In genomic region chr1:31263408-31263807, GRCh38 we compare ENCODE assay signal across 24 cellular contexts. TPM values are rescaled to one million over a fixed set of nuclear protein-coding genes. Genes with fewer than 3 reads are reported as not detected.
"Had no signal": no experiment of that assay in that cellular context is flagged by ENCODE, and none has a peak within 500 bp of the region (broad histone marks: within the 10 kb centered on the region; RNA-seq: fewer than 3 reads in every experiment).

No MANE protein-coding gene starts in this region.

- H3K27me3 Mint-ChIP-seq: activated naive CD4-positive, alpha-beta T cell treated with anti-CD3 and anti-CD28 coated beads, Interleukin-2, amount 10 ng/mL, durations not matched to agents 7 days and 5 days; activated naive CD8-positive, alpha-beta T cell treated with anti-CD3 and anti-CD28 coated beads, Interleukin-2, amount 10 ng/mL, durations not matched to agents 7 days and 5 days; activated T-cell treated with anti-CD3 and anti-CD28 coated beads, Interleukin-2, amount 50 U/mL, for 24 hours had no signal

- H3K4me1 ChIP-seq: testis had no signal

- H3K27me3 ChIP-seq: ascending aorta, brain microvascular endothelial cell, esophagus muscularis mucosa, right atrium auricular region, testis, transverse colon had no signal

- H3K9me3 ChIP-seq: ascending aorta, esophagus muscularis mucosa, left ventricle myocardium inferior, psoas muscle, right atrium auricular region, testis, transverse colon had no signal

- H3K4me3 ChIP-seq: ascending aorta, esophagus muscularis mucosa, left ventricle myocardium inferior, lung, psoas muscle, right atrium auricular region, testis, transverse colon had no signal

- H3K9me3 Mint-ChIP-seq: activated naive CD4-positive, alpha-beta T cell treated with anti-CD3 and anti-CD28 coated beads, Interleukin-2, amount 10 ng/mL, durations not matched to agents 7 days and 5 days; activated naive CD8-positive, alpha-beta T cell treated with anti-CD3 and anti-CD28 coated beads, Interleukin-2, amount 10 ng/mL, durations not matched to agents 7 days and 5 days; activated T-cell treated with anti-CD3 and anti-CD28 coated beads, Interleukin-2, amount 50 U/mL, for 24 hours; nephron; WTC11 had no signal

- H3K4me3 Mint-ChIP-seq: activated naive CD4-positive, alpha-beta T cell treated with anti-CD3 and anti-CD28 coated beads, Interleukin-2, amount 10 ng/mL, durations not matched to agents 7 days and 5 days; activated naive CD8-positive, alpha-beta T cell treated with anti-CD3 and anti-CD28 coated beads, Interleukin-2, amount 10 ng/mL, durations not matched to agents 7 days and 5 days; activated T-cell treated with anti-CD3 and anti-CD28 coated beads, Interleukin-2, amount 50 U/mL, for 24 hours; nephron; WTC11 had no signal

- DNase-seq: activated CD4-positive, alpha-beta T cell treated with anti-CD3 and anti-CD28 coated beads for 1 hour; activated CD4-positive, alpha-beta T cell treated with anti-CD3 and anti-CD28 coated beads, Interleukin-2, amount 50 U/mL, for 4 hours; activated CD8-positive, alpha-beta memory T cell treated with anti-CD3 and anti-CD28 coated beads for 24 hours; activated gamma-delta T cell; activated naive CD4-positive, alpha-beta T cell treated with anti-CD3 and anti-CD28 coated beads, Interleukin-2, amount 10 ng/mL, durations not matched to agents 7 days and 5 days; activated naive CD8-positive, alpha-beta T cell treated with anti-CD3 and anti-CD28 coated beads, Interleukin-2, amount 10 ng/mL, durations not matched to agents 7 days and 5 days; activated T-cell treated with anti-CD3 and anti-CD28 coated beads, Interleukin-2, amount 50 U/mL, for 24 hours; brain microvascular endothelial cell; foreskin melanocyte; left ventricle myocardium inferior; mesendoderm; psoas muscle; stimulated activated CD4-positive, alpha-beta T cell treated with anti-CD3 and anti-CD28 coated beads, Interleukin-2, amount 100 ng/mL, for 48 hours; stimulated activated naive CD4-positive, alpha-beta T cell treated with Interleukin-2 at 50 U/mL for 16 hours; T-helper 2 cell; testis; transverse colon had no signal

- H3K27ac ChIP-seq: ascending aorta, brain microvascular endothelial cell, esophagus muscularis mucosa, left ventricle myocardium inferior, right atrium auricular region, testis had no signal

- ATAC-seq: psoas muscle, WTC11 had no signal

- H3K4me1 Mint-ChIP-seq: activated naive CD4-positive, alpha-beta T cell treated with anti-CD3 and anti-CD28 coated beads, Interleukin-2, amount 10 ng/mL, durations not matched to agents 7 days and 5 days; activated naive CD8-positive, alpha-beta T cell treated with anti-CD3 and anti-CD28 coated beads, Interleukin-2, amount 10 ng/mL, durations not matched to agents 7 days and 5 days; nephron; WTC11 had no signal

- H3K27ac Mint-ChIP-seq: activated naive CD4-positive, alpha-beta T cell treated with anti-CD3 and anti-CD28 coated beads, Interleukin-2, amount 10 ng/mL, durations not matched to agents 7 days and 5 days; activated naive CD8-positive, alpha-beta T cell treated with anti-CD3 and anti-CD28 coated beads, Interleukin-2, amount 10 ng/mL, durations not matched to agents 7 days and 5 days; activated T-cell treated with anti-CD3 and anti-CD28 coated beads, Interleukin-2, amount 50 U/mL, for 24 hours; nephron; WTC11 had no signal

RNA-seq across cellular contexts. Expression of gene NKAIN1, which starts 23.7 kb away (rescaled TPM):
- total RNA-seq: ascending aorta, esophagus muscularis mucosa, lung, osteoblast, right atrium auricular region, transverse colon had no signal
